ENCODE assay signal across 32 cellular contexts in genomic region chr22:20641919-20642579, GRCh38.
"Had no signal": no experiment of that assay in that cellular context is flagged by ENCODE, and none has a peak within 500 bp of the region (broad histone marks: within the 10 kb centered on the region; RNA-seq: fewer than 3 reads in every experiment).

No MANE protein-coding gene starts in this region.

- H3K4me1 Mint-ChIP-seq: activated CD4-positive, alpha-beta memory T cell treated with anti-CD3 and anti-CD28 coated beads, Interleukin-2, amount 10 ng/mL, durations not matched to agents 7 days and 5 days had no signal

- H3K36me3 ChIP-seq: adrenal gland, breast epithelium, Peyer's patch, SJSA1 had no signal

- H3K9me2 ChIP-seq: SK-N-SH had no signal

- DNase-seq: activated CD4-positive, alpha-beta memory T cell treated with anti-CD3 and anti-CD28 coated beads, Interleukin-2, amount 10 ng/mL, durations not matched to agents 7 days and 5 days; activated CD4-positive, alpha-beta T cell treated with anti-CD3 and anti-CD28 coated beads for 1 hour; activated CD4-positive, alpha-beta T cell treated with anti-CD3 and anti-CD28 coated beads for 48 hours; activated CD4-positive, CD25-positive, alpha-beta regulatory T cell; activated CD8-positive, alpha-beta memory T cell treated with anti-CD3 and anti-CD28 coated beads, Interleukin-2, amount 50 U/mL, for 4 hours; activated gamma-delta T cell; activated naive CD4-positive, alpha-beta T cell treated with Interleukin-2 at 50 U/mL for 16 hours; activated T-cell treated with anti-CD3 and anti-CD28 coated beads, Interleukin-2, amount 50 U/mL, for 48 hours; body of pancreas; MM.1S; MV-4-11; NCI-H1092; NCI-H1436 treated with DMSO at 0.1 percent for 48 hours; NCI-H1694 treated with DMSO at 0.1 percent for 48 hours; NCI-H2029; NCI-H345; NCI-H526; NCI-H748 treated with DMSO at 0.1 percent for 48 hours; NK-92 treated with Interleukin-12 subunit alpha and Interleukin-12 subunit beta, amount 100 ng/mL, for 24 hours; PC-3; RPMI8226; SHP77 treated with DMSO at 0.1 percent for 48 hours; SK-N-SH had no signal

- H3K36me3 Mint-ChIP-seq: activated naive CD4-positive, alpha-beta T cell treated with anti-CD3 and anti-CD28 coated beads, Interleukin-2, amount 50 U/mL, for 72 hours had no signal

- H3K9me3 ChIP-seq: adrenal gland, body of pancreas, breast epithelium, Peyer's patch, SJSA1, SK-N-SH had no signal

- ATAC-seq: activated naive CD4-positive, alpha-beta T cell treated with anti-CD3 and anti-CD28 coated beads, Interleukin-2, amount 50 U/mL, for 72 hours; body of pancreas; PC-3 had no signal

- H3K4me3 Mint-ChIP-seq: activated CD4-positive, alpha-beta memory T cell treated with anti-CD3 and anti-CD28 coated beads, Interleukin-2, amount 10 ng/mL, durations not matched to agents 7 days and 5 days; T-helper 1 cell treated with Interleukin-12 subunit alpha and Interleukin-12 subunit beta and Interleukin-4 antibody, amounts not matched to agents 30 μg/mL and 1 μg/mL, for 36 hours; T-helper 2 cell treated with Interferon-gamma antibody and Interleukin-4, amounts not matched to agents 5 μg/mL and 100 μg/mL, for 36 hours had no signal

- H3K27ac Mint-ChIP-seq: activated CD4-positive, alpha-beta memory T cell treated with anti-CD3 and anti-CD28 coated beads, Interleukin-2, amount 10 ng/mL, durations not matched to agents 7 days and 5 days; T-helper 1 cell treated with Interleukin-12 subunit alpha and Interleukin-12 subunit beta and Interleukin-4 antibody, amounts not matched to agents 30 μg/mL and 1 μg/mL, for 36 hours; T-helper 2 cell treated with Interferon-gamma antibody and Interleukin-4, amounts not matched to agents 5 μg/mL and 100 μg/mL, for 36 hours had no signal

- H3K27me3 ChIP-seq: adrenal gland, body of pancreas, Peyer's patch had no signal

- H3K4me3 ChIP-seq: adrenal gland, body of pancreas, breast epithelium, Peyer's patch, SJSA1 had no signal

- H3K27ac ChIP-seq: adrenal gland, body of pancreas, breast epithelium, KMS-11, Peyer's patch, SJSA1, VCaP had no signal

- H3K4me1 ChIP-seq: adrenal gland, breast epithelium, Peyer's patch, SJSA1 had no signal

- H3K4me2 ChIP-seq: KMS-11, SK-N-SH had no signal
